Comparison of ENCODE assay signal across 41 cellular contexts in genomic region chr2:223066721-223067120, GRCh38. TPM values are rescaled to one million over a fixed set of nuclear protein-coding genes. Genes with fewer than 3 reads are reported as not detected.
"Had no signal": no experiment of that assay in that cellular context is flagged by ENCODE, and none has a peak within 500 bp of the region (broad histone marks: within the 10 kb centered on the region; RNA-seq: fewer than 3 reads in every experiment).

No MANE protein-coding gene starts in this region.

- H3K27ac ChIP-seq: adrenal gland, ascending aorta, body of pancreas, brain microvascular endothelial cell, breast epithelium, cardiac muscle cell had no signal

- H3K4me1 Mint-ChIP-seq: activated naive CD4-positive, alpha-beta T cell treated with anti-CD3 and anti-CD28 coated beads, Interleukin-2, amount 10 ng/mL, durations not matched to agents 7 days and 5 days; activated naive CD4-positive, alpha-beta T cell treated with anti-CD3 and anti-CD28 coated beads, Interleukin-2, amount 50 U/mL, for 24 hours; activated naive CD8-positive, alpha-beta T cell treated with anti-CD3 and anti-CD28 coated beads for 36 hours; activated naive CD8-positive, alpha-beta T cell treated with anti-CD3 and anti-CD28 coated beads, Interleukin-2, amount 10 ng/mL, durations not matched to agents 7 days and 5 days; activated naive CD8-positive, alpha-beta T cell treated with anti-CD3 and anti-CD28 coated beads, Interleukin-2, amount 50 U/mL, for 24 hours; activated T-helper 17 cell treated with anti-CD3 and anti-CD28 coated beads, Interleukin-2, amount 50 U/mL, for 72 hours; central memory CD8-positive, alpha-beta T cell had no signal

- H3K36me3 ChIP-seq: adrenal gland, ascending aorta, brain microvascular endothelial cell, breast epithelium, cardiac muscle cell had no signal

- H3K27me3 ChIP-seq: adrenal gland, ascending aorta, body of pancreas, brain microvascular endothelial cell, breast epithelium, cardiac muscle cell had no signal

- H3K9me3 ChIP-seq: adrenal gland, ascending aorta, body of pancreas, breast epithelium had no signal

- H3K9me3 Mint-ChIP-seq: activated naive CD4-positive, alpha-beta T cell treated with anti-CD3 and anti-CD28 coated beads for 36 hours; activated naive CD4-positive, alpha-beta T cell treated with anti-CD3 and anti-CD28 coated beads, Interleukin-2, amount 10 ng/mL, durations not matched to agents 7 days and 5 days; activated naive CD4-positive, alpha-beta T cell treated with anti-CD3 and anti-CD28 coated beads, Interleukin-2, amount 50 U/mL, for 24 hours; activated naive CD4-positive, alpha-beta T cell treated with anti-CD3 and anti-CD28 coated beads, Interleukin-2, amount 50 U/mL, for 72 hours; activated naive CD8-positive, alpha-beta T cell treated with anti-CD3 and anti-CD28 coated beads for 36 hours; activated naive CD8-positive, alpha-beta T cell treated with anti-CD3 and anti-CD28 coated beads, Interleukin-2, amount 10 ng/mL, durations not matched to agents 7 days and 5 days; activated naive CD8-positive, alpha-beta T cell treated with anti-CD3 and anti-CD28 coated beads, Interleukin-2, amount 50 U/mL, for 24 hours; activated T-cell treated with anti-CD3 and anti-CD28 coated beads, Interleukin-2, amount 50 U/mL, for 24 hours; activated T-cell treated with anti-CD3 and anti-CD28 coated beads, Interleukin-2, amount 50 U/mL, for 4 hours; activated T-cell treated with anti-CD3 and anti-CD28 coated beads, Interleukin-2, amount 50 U/mL, for 72 hours; activated T-helper 1 cell treated with anti-CD3 and anti-CD28 coated beads, Interleukin-12 subunit alpha, Interleukin-12 subunit beta, Interleukin-2, Interleukin-4 antibody, amounts not matched to agents 30 ng/mL and 10 ng/mL and 1 ng/mL, durations not matched to agents 14 hours and 24 hours and 36 hours; activated T-helper 17 cell treated with anti-CD3 and anti-CD28 coated beads, Interleukin-2, amount 50 U/mL, for 72 hours; activated T-helper 2 cell treated with anti-CD3 and anti-CD28 coated beads, Interferon-gamma antibody, Interleukin-2, Interleukin-4, amounts not matched to agents 10 μg/mL and 5 μg/mL and 100 μg/mL, durations not matched to agents 14 hours and 24 hours and 36 hours; brain; central memory CD8-positive, alpha-beta T cell had no signal

- H3K4me3 Mint-ChIP-seq: activated naive CD4-positive, alpha-beta T cell treated with anti-CD3 and anti-CD28 coated beads for 36 hours; activated naive CD4-positive, alpha-beta T cell treated with anti-CD3 and anti-CD28 coated beads, Interleukin-2, amount 10 ng/mL, durations not matched to agents 7 days and 5 days; activated naive CD4-positive, alpha-beta T cell treated with anti-CD3 and anti-CD28 coated beads, Interleukin-2, amount 50 U/mL, for 24 hours; activated naive CD8-positive, alpha-beta T cell; activated naive CD8-positive, alpha-beta T cell treated with anti-CD3 and anti-CD28 coated beads for 36 hours; activated naive CD8-positive, alpha-beta T cell treated with anti-CD3 and anti-CD28 coated beads, Interleukin-2, amount 10 ng/mL, durations not matched to agents 7 days and 5 days; activated naive CD8-positive, alpha-beta T cell treated with anti-CD3 and anti-CD28 coated beads, Interleukin-2, amount 50 U/mL, for 24 hours; activated T-cell treated with anti-CD3 and anti-CD28 coated beads, Interleukin-2, amount 50 U/mL, for 24 hours; activated T-cell treated with anti-CD3 and anti-CD28 coated beads, Interleukin-2, amount 50 U/mL, for 4 hours; activated T-cell treated with anti-CD3 and anti-CD28 coated beads, Interleukin-2, amount 50 U/mL, for 72 hours; activated T-helper 1 cell treated with anti-CD3 and anti-CD28 coated beads, Interleukin-12 subunit alpha, Interleukin-12 subunit beta, Interleukin-2, Interleukin-4 antibody, amounts not matched to agents 30 ng/mL and 10 ng/mL and 1 ng/mL, durations not matched to agents 14 hours and 24 hours and 36 hours; activated T-helper 17 cell treated with anti-CD3 and anti-CD28 coated beads, Interleukin-2, amount 50 U/mL, for 72 hours; brain; central memory CD8-positive, alpha-beta T cell had no signal

- ATAC-seq: activated naive CD4-positive, alpha-beta T cell treated with anti-CD3 and anti-CD28 coated beads, Interleukin-2, amount 50 U/mL, for 72 hours; activated naive CD8-positive, alpha-beta T cell treated with anti-CD3 and anti-CD28 coated beads, Interleukin-2, amount 50 U/mL, for 24 hours; activated T-cell treated with anti-CD3 and anti-CD28 coated beads, Interleukin-2, amount 50 U/mL, for 4 hours; activated T-cell treated with anti-CD3 and anti-CD28 coated beads, Interleukin-2, amount 50 U/mL, for 72 hours; activated T-helper 17 cell treated with anti-CD3 and anti-CD28 coated beads, Interleukin-2, amount 50 U/mL, for 72 hours; body of pancreas had no signal

- FAIRE-seq: astrocyte, bronchial epithelial cell had no signal

- H3K27ac Mint-ChIP-seq: activated naive CD4-positive, alpha-beta T cell treated with anti-CD3 and anti-CD28 coated beads for 36 hours; activated naive CD4-positive, alpha-beta T cell treated with anti-CD3 and anti-CD28 coated beads, Interleukin-2, amount 10 ng/mL, durations not matched to agents 7 days and 5 days; activated naive CD4-positive, alpha-beta T cell treated with anti-CD3 and anti-CD28 coated beads, Interleukin-2, amount 50 U/mL, for 24 hours; activated naive CD4-positive, alpha-beta T cell treated with anti-CD3 and anti-CD28 coated beads, Interleukin-2, amount 50 U/mL, for 72 hours; activated naive CD8-positive, alpha-beta T cell; activated naive CD8-positive, alpha-beta T cell treated with anti-CD3 and anti-CD28 coated beads for 36 hours; activated naive CD8-positive, alpha-beta T cell treated with anti-CD3 and anti-CD28 coated beads, Interleukin-2, amount 10 ng/mL, durations not matched to agents 7 days and 5 days; activated naive CD8-positive, alpha-beta T cell treated with anti-CD3 and anti-CD28 coated beads, Interleukin-2, amount 50 U/mL, for 24 hours; activated T-cell treated with anti-CD3 and anti-CD28 coated beads, Interleukin-2, amount 50 U/mL, for 24 hours; activated T-cell treated with anti-CD3 and anti-CD28 coated beads, Interleukin-2, amount 50 U/mL, for 72 hours; activated T-helper 1 cell treated with anti-CD3 and anti-CD28 coated beads, Interleukin-12 subunit alpha, Interleukin-12 subunit beta, Interleukin-2, Interleukin-4 antibody, amounts not matched to agents 30 ng/mL and 10 ng/mL and 1 ng/mL, durations not matched to agents 14 hours and 24 hours and 36 hours; activated T-helper 17 cell treated with anti-CD3 and anti-CD28 coated beads, Interleukin-2, amount 50 U/mL, for 72 hours; activated T-helper 2 cell treated with anti-CD3 and anti-CD28 coated beads, Interferon-gamma antibody, Interleukin-2, Interleukin-4, amounts not matched to agents 10 μg/mL and 5 μg/mL and 100 μg/mL, durations not matched to agents 14 hours and 24 hours and 36 hours had no signal

- H3K36me3 Mint-ChIP-seq: activated naive CD4-positive, alpha-beta T cell treated with anti-CD3 and anti-CD28 coated beads, Interleukin-2, amount 10 ng/mL, durations not matched to agents 7 days and 5 days; activated naive CD4-positive, alpha-beta T cell treated with anti-CD3 and anti-CD28 coated beads, Interleukin-2, amount 50 U/mL, for 24 hours; activated naive CD4-positive, alpha-beta T cell treated with anti-CD3 and anti-CD28 coated beads, Interleukin-2, amount 50 U/mL, for 72 hours; activated naive CD8-positive, alpha-beta T cell; activated naive CD8-positive, alpha-beta T cell treated with anti-CD3 and anti-CD28 coated beads for 36 hours; activated naive CD8-positive, alpha-beta T cell treated with anti-CD3 and anti-CD28 coated beads, Interleukin-2, amount 10 ng/mL, durations not matched to agents 7 days and 5 days; brain had no signal

- DNase-seq: activated effector memory CD4-positive, alpha-beta T cell treated with anti-CD3 and anti-CD28 coated beads, Interleukin-2, amount 50 U/mL, for 16 hours; activated effector memory CD4-positive, alpha-beta T cell treated with Interleukin-2 at 50 U/mL for 16 hours; activated gamma-delta T cell; activated gamma-delta T cell treated with Interleukin-2 at 50 U/mL for 16 hours; activated naive CD4-positive, alpha-beta T cell; activated naive CD4-positive, alpha-beta T cell treated with anti-CD3 and anti-CD28 coated beads for 36 hours; activated naive CD4-positive, alpha-beta T cell treated with anti-CD3 and anti-CD28 coated beads, Interleukin-2, amount 10 ng/mL, durations not matched to agents 7 days and 5 days; activated naive CD4-positive, alpha-beta T cell treated with anti-CD3 and anti-CD28 coated beads, Interleukin-2, amount 50 U/mL, for 16 hours; activated naive CD4-positive, alpha-beta T cell treated with Interleukin-2 at 50 U/mL for 16 hours; activated naive CD8-positive, alpha-beta T cell treated with anti-CD3 and anti-CD28 coated beads for 36 hours; activated naive CD8-positive, alpha-beta T cell treated with anti-CD3 and anti-CD28 coated beads, Interleukin-2, amount 10 ng/mL, durations not matched to agents 7 days and 5 days; activated naive CD8-positive, alpha-beta T cell treated with anti-CD3 and anti-CD28 coated beads, Interleukin-2, amount 50 U/mL, for 24 hours; activated T-cell treated with anti-CD3 and anti-CD28 coated beads for 4 hours; activated T-cell treated with anti-CD3 and anti-CD28 coated beads, Interleukin-2, amount 50 U/mL, for 1 hour; activated T-cell treated with anti-CD3 and anti-CD28 coated beads, Interleukin-2, amount 50 U/mL, for 24 hours; activated T-cell treated with anti-CD3 and anti-CD28 coated beads, Interleukin-2, amount 50 U/mL, for 4 hours; activated T-cell treated with anti-CD3 and anti-CD28 coated beads, Interleukin-2, amount 50 U/mL, for 48 hours; activated T-cell treated with anti-CD3 and anti-CD28 coated beads, Interleukin-2, amount 50 U/mL, for 72 hours; adrenal gland; amniotic stem cell; amygdala; anterior cingulate cortex; aorta; body of pancreas; brain microvascular endothelial cell; caudate nucleus; central memory CD4-positive, alpha-beta T cell; cerebellar nuclear complex had no signal

- H3K27me3 Mint-ChIP-seq: activated naive CD4-positive, alpha-beta T cell treated with anti-CD3 and anti-CD28 coated beads, Interleukin-2, amount 10 ng/mL, durations not matched to agents 7 days and 5 days; activated naive CD8-positive, alpha-beta T cell; activated naive CD8-positive, alpha-beta T cell treated with anti-CD3 and anti-CD28 coated beads, Interleukin-2, amount 50 U/mL, for 24 hours had no signal

- H3K4me1 ChIP-seq: adrenal gland, ascending aorta, body of pancreas, breast epithelium had no signal

- H3K4me3 ChIP-seq: adrenal gland, ascending aorta, body of pancreas, breast epithelium, cardiac muscle cell had no signal

RNA-seq across cellular contexts. Expression of gene KCNE4, which starts 14.7 kb away (rescaled TPM):
- total RNA-seq: activated naive CD4-positive, alpha-beta T cell treated with anti-CD3 and anti-CD28 coated beads for 36 hours; activated naive CD4-positive, alpha-beta T cell treated with anti-CD3 and anti-CD28 coated beads, Interleukin-2, amount 50 U/mL, for 72 hours; activated naive CD8-positive, alpha-beta T cell treated with anti-CD3 and anti-CD28 coated beads for 36 hours; activated naive CD8-positive, alpha-beta T cell treated with anti-CD3 and anti-CD28 coated beads, Interleukin-2, amount 10 ng/mL, durations not matched to agents 7 days and 5 days; activated T-cell treated with anti-CD3 and anti-CD28 coated beads, Interleukin-2, amount 50 U/mL, for 4 hours; activated T-cell treated with anti-CD3 and anti-CD28 coated beads, Interleukin-2, amount 50 U/mL, for 72 hours; activated T-helper 1 cell treated with anti-CD3 and anti-CD28 coated beads, Interleukin-12 subunit alpha, Interleukin-12 subunit beta, Interleukin-2, Interleukin-4 antibody, amounts not matched to agents 30 ng/mL and 10 ng/mL and 1 ng/mL, durations not matched to agents 14 hours and 24 hours and 36 hours; activated T-helper 17 cell treated with anti-CD3 and anti-CD28 coated beads, Interleukin-2, amount 50 U/mL, for 72 hours; activated T-helper 2 cell treated with anti-CD3 and anti-CD28 coated beads, Interferon-gamma antibody, Interleukin-2, Interleukin-4, amounts not matched to agents 10 μg/mL and 5 μg/mL and 100 μg/mL, durations not matched to agents 14 hours and 24 hours and 36 hours had no signal
